ENCODE assay signal across 6 cellular contexts in genomic region chr12:123671876-123672275, GRCh38. TPM values are rescaled to one million over a fixed set of nuclear protein-coding genes. Genes with fewer than 3 reads are reported as not detected.
DNase-seq lines count a peak whose midpoint lies in the region; ATAC-seq and TF ChIP-seq lines count a peak whose summit lies in the region.

No MANE protein-coding gene starts in this region.

- peak overlapping the region; percentile 77; the same call in 1 of the 2 replicates for H3K4me3 ChIP-seq in MG63
- peak overlapping the region in 58 of 59 donors; percentile 57 to 99 (median 85) for H3K4me3 ChIP-seq in dorsolateral prefrontal cortex
- H3K4me3 ChIP-seq in gastrocnemius medialis, result peak overlapping the region in 3 of 4 donors; percentile 68 to 93 (median 86)
- H3K4me3 ChIP-seq in aorta (ENCODE audit: low read length in 2 of 2), result no peak overlapping the region
- no peak overlapping the region for H3K4me3 ChIP-seq in mucosa of descending colon

- no peaks in the 10 kb centered on the region; the same call in 1 of the 2 replicates for H3K36me3 ChIP-seq in MG63
- no peaks in the 10 kb centered on the region for H3K36me3 ChIP-seq in gastrocnemius medialis
- peaks cover 0 to 2% of the 10 kb centered on the region in 2 donors for H3K36me3 ChIP-seq in aorta (ENCODE audit: control insufficient read depth in 1 of 2, insufficient read depth in 2 of 2, low read length in 1 of 2)
- H3K36me3 ChIP-seq in mucosa of descending colon (ENCODE audit: low read depth), result no peaks in the 10 kb centered on the region

- no peaks in the 10 kb centered on the region for H3K9me3 ChIP-seq in MG63
- H3K9me3 ChIP-seq in gastrocnemius medialis, result no peaks in the 10 kb centered on the region
- no peaks in the 10 kb centered on the region for H3K9me3 ChIP-seq in aorta (ENCODE audit: control insufficient read depth, low read length)
- H3K9me3 ChIP-seq in mucosa of descending colon, result no peaks in the 10 kb centered on the region

- 39 to 50% methylated on average over 6 of the region's 6 CpGs for WGBS in aorta, 2 donors

- intact Hi-C loops in dorsolateral prefrontal cortex (cut with DNase I), result loop anchor here in 1 of 2 donors (5.0 kb wide), 1 partner anchor 40 kb away; the partner anchor contains the start of gene ATP6V0A2
- intact Hi-C loops in gastrocnemius medialis (cut with DNase I; ENCODE audit: low total_unique reads), result loop anchor here (2.0 to 5.0 kb wide), 2 partner anchors 40 to 41 kb away; partner anchors contain the start of genes ATP6V0A2, EIF2B1 and GTF2H3
- intact Hi-C loops in aorta (cut with DNase I), result no loop called here
- intact Hi-C loops in mucosa of descending colon (cut with DNase I, micrococcal nuclease), result no loop called here

- H3K27ac ChIP-seq in dorsolateral prefrontal cortex (peak overlapping the region in 3 of 59 donors; percentile 33 to 61 (median 56)), gastrocnemius medialis (no peak overlapping the region), aorta (ENCODE audit: low read depth in 1 of 2, low read length in 2 of 2) (no peak overlapping the region)

- no peak for TF ChIP-seq POLR2A in gastrocnemius medialis (IDR thresholded peaks at IDR 0.05)

- no peak for ATAC-seq in gastrocnemius medialis
- no peak for ATAC-seq in aorta (ENCODE audit: low FRiP score)
- no peak for ATAC-seq in mucosa of descending colon

- DNase-seq in MG63, result no peak
- DNase-seq in dorsolateral prefrontal cortex, result no peak
- DNase-seq in gastrocnemius medialis, result no peak
- DNase-seq in activated effector memory CD4-positive, alpha-beta T cell treated with anti-CD3 and anti-CD28 coated beads, Interleukin-2, amount 50 U/mL, for 16 hours, result no peak
- no peak for DNase-seq in aorta
- no peak for DNase-seq in mucosa of descending colon

- H3K27me3 ChIP-seq in MG63 (no peaks in the 10 kb centered on the region), dorsolateral prefrontal cortex (no peaks in the 10 kb centered on the region), gastrocnemius medialis (no peaks in the 10 kb centered on the region), aorta (ENCODE audit: control insufficient read depth in 1 of 2, insufficient read depth in 2 of 2, low read length in 1 of 2) (no peaks in the 10 kb centered on the region)

- no peak for TF ChIP-seq CTCF in dorsolateral prefrontal cortex (IDR thresholded peaks at IDR 0.05 in 54 of 56, conservative IDR thresholded peaks at IDR 0.05 in 2 of 56; ENCODE audit: low read depth in 1 of 56, partially characterized antibody in 56 of 56)
- TF ChIP-seq CTCF in gastrocnemius medialis (IDR thresholded peaks at IDR 0.05 in 4 of 5, conservative IDR thresholded peaks at IDR 0.05 in 1 of 5), result no peak
- TF ChIP-seq CTCF in mucosa of descending colon (IDR thresholded peaks at IDR 0.05), result no peak

- H3K4me1 ChIP-seq in gastrocnemius medialis (peaks cover 8 to 9% of the 10 kb centered on the region in 2 donors), aorta (ENCODE audit: control insufficient read depth in 1 of 2, insufficient read depth in 2 of 2, low read length in 2 of 2) (no peaks in the 10 kb centered on the region), mucosa of descending colon (ENCODE audit: low read depth) (peaks cover 9% of the 10 kb centered on the region)

- in situ Hi-C loops in gastrocnemius medialis (cut with MboI; ENCODE audit: low sequenced_read_pairs in 4 of 4), result no loop called here

RNA-seq across cellular contexts. Expression of gene TCTN2, which starts 1.0 kb away (rescaled TPM):
- 6.3 and 8.3 TPM in 2 replicates for total RNA-seq in MG63 (2014; rRNA removed; shearing (Covaris generic); ENCODE audit: low replicate concordance)
- 10 to 100 TPM in 117 of 120 experiments, 1 to 10 TPM in 3; 9.0 to 31.0 (median 18.4) TPM for total RNA-seq in dorsolateral prefrontal cortex
- 1 to 10 TPM; 1.2 to 5.0 (median 1.6) TPM for total RNA-seq in gastrocnemius medialis
- 10 to 100 TPM in 1 of 2 donors, 1 to 10 TPM in 1; 6.1 to 10.3 TPM for total RNA-seq in aorta
- 1 to 10 TPM; 2.3 to 9.0 TPM for polyA plus RNA-seq in aorta
- 1 to 10 TPM; 5.2 to 9.0 (median 6.2) TPM for total RNA-seq in mucosa of descending colon

RNA-seq across cellular contexts. Expression of gene GTF2H3, which starts 38.2 kb away (rescaled TPM):
- total RNA-seq in MG63 (2014; rRNA removed; shearing (Covaris generic); ENCODE audit: low replicate concordance), result 37.4 and 52.1 TPM in 2 replicates
- total RNA-seq in dorsolateral prefrontal cortex (10 to 100 TPM; 18.5 to 41.9 (median 28.2) TPM), gastrocnemius medialis (10 to 100 TPM; 11.5 to 14.3 (median 12.3) TPM), aorta (10 to 100 TPM; 16.2 to 18.1 TPM), mucosa of descending colon (10 to 100 TPM; 20.6 to 24.4 (median 22.6) TPM)
- polyA plus RNA-seq in aorta, result 10 to 100 TPM in 1 of 2 donors, 1 to 10 TPM in 1; 8.5 to 11.4 TPM

RNA-seq across cellular contexts. Expression of gene EIF2B1, which starts 38.4 kb away (rescaled TPM):
- total RNA-seq in MG63 (2014; rRNA removed; shearing (Covaris generic); ENCODE audit: low replicate concordance), result 26.2 and 82.1 TPM in 2 replicates
- 10 to 100 TPM; 31.4 to 56.3 (median 43.6) TPM for total RNA-seq in dorsolateral prefrontal cortex
- 100 to 1,000 TPM in 3 of 4 donors, 10 to 100 TPM in 1; 84.5 to 118 (median 112) TPM for total RNA-seq in gastrocnemius medialis
- 10 to 100 TPM; 34.9 to 39.7 TPM for total RNA-seq in aorta
- polyA plus RNA-seq in aorta, result 10 to 100 TPM; 18.5 to 43.6 TPM
- 10 to 100 TPM; 37.7 to 48.0 (median 42.9) TPM for total RNA-seq in mucosa of descending colon

RNA-seq across cellular contexts. Expression of gene ATP6V0A2, which starts 40.3 kb away (rescaled TPM):
- 15.4 and 18.7 TPM in 2 replicates for total RNA-seq in MG63 (2014; rRNA removed; shearing (Covaris generic); ENCODE audit: low replicate concordance)
- 10 to 100 TPM; 13.2 to 38.0 (median 23.4) TPM for total RNA-seq in dorsolateral prefrontal cortex
- 10 to 100 TPM; 14.8 to 22.7 (median 17.4) TPM for total RNA-seq in gastrocnemius medialis
- 10 to 100 TPM; 26.0 to 30.4 TPM for total RNA-seq in aorta
- 1 to 10 TPM; 2.9 to 8.3 TPM for polyA plus RNA-seq in aorta
- total RNA-seq in mucosa of descending colon, result 10 to 100 TPM; 24.9 to 32.8 (median 30.5) TPM

Comparison
In these comparisons a context has a peak if more than half of its experiments do, and no peak if none do; other contexts are left out.
1. H3K4me3 ChIP-seq: peak in MG63 (single experiment), dorsolateral prefrontal cortex (58 of 59) and gastrocnemius medialis (3 of 4); none in aorta (0 of 2) and mucosa of descending colon (single experiment).